In genomic region chr17:76671123-76671911, GRCh38 we compare ENCODE assay signal across 1 cellular context.
TF ChIP-seq lines count a peak whose summit lies in the region.

No MANE protein-coding gene starts in this region.

TF ChIP-seq in HepG2, 621 proteins besides CTCF, POLR2A, EP300 and RAD21 (continued from another document and continues in another):
- TF ChIP-seq EZH2 (conservative IDR thresholded peaks at IDR 0.05; ENCODE audit: low read depth, low read length): no peak
- TF ChIP-seq ZNF770 (CRISPR knock-in tag; IDR thresholded peaks at IDR 0.05): no peak
- TF ChIP-seq MYC (CRISPR knock-in tag; IDR thresholded peaks at IDR 0.05; ENCODE audit: borderline replicate concordance): peak; percentile 68; the same call in 1 of the 2 replicates
- TF ChIP-seq KDM5A (IDR thresholded peaks at IDR 0.05; ENCODE audit: borderline replicate concordance, low read length): no peak
- TF ChIP-seq HNF1A (IDR thresholded peaks at IDR 0.05; ENCODE audit: low read depth): no peak
- TF ChIP-seq HNF1A (CRISPR knock-in tag; IDR thresholded peaks at IDR 0.05; ENCODE audit: borderline replicate concordance): no peak
- no peak for TF ChIP-seq ZC3H4 (CRISPR knock-in tag; IDR thresholded peaks at IDR 0.05; ENCODE audit: borderline replicate concordance)
- no peak; the same call in none of the 2 replicates for TF ChIP-seq CBFB (CRISPR knock-in tag; IDR thresholded peaks at IDR 0.05)
- peak; percentile 90; the same call in 1 of the 2 replicates for TF ChIP-seq HES4 (CRISPR knock-in tag; IDR thresholded peaks at IDR 0.05; ENCODE audit: borderline replicate concordance)
- no peak for TF ChIP-seq MNT (IDR thresholded peaks at IDR 0.05)
- peak; percentile 75 for TF ChIP-seq RBFOX2 (IDR thresholded peaks at IDR 0.05; ENCODE audit: low read depth, low read length)
- TF ChIP-seq E2F1 (CRISPR knock-in tag; IDR thresholded peaks at IDR 0.05): peak; percentile 62; the same call in 1 of the 2 replicates
- TF ChIP-seq ATF5 (CRISPR knock-in tag; IDR thresholded peaks at IDR 0.05; ENCODE audit: low read depth): no peak
- peak; percentile 48 for TF ChIP-seq ZEB1 (IDR thresholded peaks at IDR 0.05; ENCODE audit: insufficient replicate concordance, low read depth)
- peak; percentile 88; the same call in 1 of the 2 replicates for TF ChIP-seq DZIP1 (CRISPR knock-in tag; IDR thresholded peaks at IDR 0.05)
- peak; percentile 94 for TF ChIP-seq SRY (CRISPR knock-in tag; IDR thresholded peaks at IDR 0.05)
- TF ChIP-seq SALL1 (CRISPR knock-in tag; IDR thresholded peaks at IDR 0.05): peak; percentile 86
- TF ChIP-seq RELA (CRISPR knock-in tag; IDR thresholded peaks at IDR 0.05): peak; percentile 68; the same call in 1 of the 2 replicates
- TF ChIP-seq RFX3 (CRISPR knock-in tag; IDR thresholded peaks at IDR 0.05): no peak
- no peak for TF ChIP-seq MTF1 (CRISPR knock-in tag; IDR thresholded peaks at IDR 0.05)
- peak; percentile 53; the same call in 1 of the 2 replicates for TF ChIP-seq GTF2F1 (IDR thresholded peaks at IDR 0.05; ENCODE audit: low read length)
- TF ChIP-seq ZNF781 (CRISPR knock-in tag; IDR thresholded peaks at IDR 0.05; ENCODE audit: borderline replicate concordance, not compliant biosample characterization): peak; percentile 29
- no peak for TF ChIP-seq SRSF9 (IDR thresholded peaks at IDR 0.05; ENCODE audit: borderline replicate concordance, insufficient read depth, low read depth, low read length, poor library complexity, severe bottlenecking)
- peak; percentile 95 for TF ChIP-seq NFATC3 (CRISPR knock-in tag; IDR thresholded peaks at IDR 0.05)
- no peak for TF ChIP-seq RNF219 (CRISPR knock-in tag; IDR thresholded peaks at IDR 0.05)
- TF ChIP-seq SRSF4 (IDR thresholded peaks at IDR 0.05; ENCODE audit: low read depth, low read length, poor library complexity, severe bottlenecking): no peak
- TF ChIP-seq ZNF761 (CRISPR knock-in tag; conservative IDR thresholded peaks at IDR 0.05): no peak
- TF ChIP-seq ZC3H13 (CRISPR knock-in tag; IDR thresholded peaks at IDR 0.05): 0 out of 2 replicates have a peak, but pooled peaks have one; percentile 54
- peak; percentile 74; the same call in 1 of the 2 replicates for TF ChIP-seq ZNF142 (CRISPR knock-in tag; IDR thresholded peaks at IDR 0.05)
- TF ChIP-seq POLR2AphosphoS5 (IDR thresholded peaks at IDR 0.05; ENCODE audit: low read depth, low read length): peak; percentile 52; the same call in 1 of the 2 replicates
- TF ChIP-seq TARDBP (CRISPR knock-in tag; IDR thresholded peaks at IDR 0.05): peak; percentile 60; the same call in 1 of the 2 replicates
- no peak for TF ChIP-seq MEIS1 (CRISPR knock-in tag; IDR thresholded peaks at IDR 0.05; ENCODE audit: borderline replicate concordance)
- no peak; the same call in none of the 2 replicates for TF ChIP-seq MIER2 (CRISPR knock-in tag; IDR thresholded peaks at IDR 0.05)
- no peak; the same call in none of the 2 replicates for TF ChIP-seq ZNF317 (CRISPR knock-in tag; IDR thresholded peaks at IDR 0.05)
- no peak; the same call in 1 of the 2 replicates for TF ChIP-seq NR1H2 (CRISPR knock-in tag; IDR thresholded peaks at IDR 0.05; ENCODE audit: borderline replicate concordance, low read depth)
- peak; percentile 94 for TF ChIP-seq ZNF224 (CRISPR knock-in tag; IDR thresholded peaks at IDR 0.05)
